1 cellular context compared by ENCODE assay signal in the genomic region with DNA sequence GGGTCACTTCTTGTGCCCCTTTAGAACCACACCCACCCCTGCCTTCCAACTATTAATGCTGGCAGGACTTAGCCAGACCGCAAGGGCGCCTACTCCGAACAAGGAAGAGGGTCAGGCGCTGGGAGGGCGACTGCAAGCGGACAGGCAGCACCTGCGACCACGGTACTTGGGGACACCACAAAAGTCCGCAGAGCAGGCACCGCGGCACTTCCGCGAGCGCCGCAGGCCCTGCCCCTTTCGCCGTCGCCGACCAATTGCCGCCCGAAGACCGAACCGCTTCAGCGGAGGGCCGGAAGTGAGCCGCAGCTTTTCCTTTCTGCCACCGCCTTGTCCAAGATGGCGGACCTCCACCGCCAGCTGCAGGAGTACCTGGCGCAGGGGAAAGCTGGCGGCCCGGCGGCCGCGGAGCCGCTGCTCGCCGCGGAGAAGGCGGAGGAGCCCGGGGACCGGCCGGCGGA.
TF ChIP-seq lines count a peak whose summit lies in the region.

A gene with protein sequence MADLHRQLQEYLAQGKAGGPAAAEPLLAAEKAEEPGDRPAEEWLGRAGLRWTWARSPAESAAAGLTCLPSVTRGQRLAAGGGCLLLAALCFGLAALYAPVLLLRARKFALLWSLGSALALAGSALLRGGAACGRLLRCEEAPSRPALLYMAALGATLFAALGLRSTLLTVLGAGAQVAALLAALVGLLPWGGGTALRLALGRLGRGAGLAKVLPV (plus strand): TSS at position 305 of the 458 bp plus-strand sequence. CDS start 32 bp downstream, at position 337.

TF ChIP-seq in HepG2, 621 proteins besides CTCF, POLR2A, EP300 and RAD21 (continued from another document and continues in another):
- TF ChIP-seq TP53 (CRISPR knock-in tag; conservative IDR thresholded peaks at IDR 0.05) (peak; percentile 74; the same call in 1 of the 2 replicates), ZNF225 (CRISPR knock-in tag; IDR thresholded peaks at IDR 0.05) (no peak; the same call in 1 of the 2 replicates), ZZZ3 (CRISPR knock-in tag; IDR thresholded peaks at IDR 0.05; ENCODE audit: borderline replicate concordance) (no peak; the same call in 1 of the 2 replicates), NRL (CRISPR knock-in tag; IDR thresholded peaks at IDR 0.05; ENCODE audit: borderline replicate concordance) (peak; percentile 76; the same call in 1 of the 2 replicates), ZNF788 (CRISPR knock-in tag; IDR thresholded peaks at IDR 0.05; ENCODE audit: borderline replicate concordance) (peak; percentile 85; the same call in 1 of the 2 replicates), SP5 (CRISPR knock-in tag; IDR thresholded peaks at IDR 0.05; ENCODE audit: borderline replicate concordance, low read depth) (no peak), ZSCAN30 (CRISPR knock-in tag; IDR thresholded peaks at IDR 0.05) (no peak), PCBP2 (optimal IDR thresholded peaks at IDR 0.05; ENCODE audit: low read depth, low read length, poor library complexity, severe bottlenecking) (no peak), CCAR2 (optimal IDR thresholded peaks at IDR 0.05; ENCODE audit: low read depth, low read length) (no peak), ZNF367 (CRISPR knock-in tag; IDR thresholded peaks at IDR 0.05; ENCODE audit: borderline replicate concordance) (peak; percentile 77; the same call in 1 of the 2 replicates), PLRG1 (conservative IDR thresholded peaks at IDR 0.05) (no peak), SAFB2 (CRISPR knock-in tag; IDR thresholded peaks at IDR 0.05; ENCODE audit: borderline replicate concordance, low read depth) (0 out of 2 replicates have a peak, but pooled peaks have one; percentile 2), MBNL3 (CRISPR knock-in tag; conservative IDR thresholded peaks at IDR 0.05) (no peak), ZNF776 (CRISPR knock-in tag; IDR thresholded peaks at IDR 0.05) (no peak), SMAD3 (CRISPR knock-in tag; IDR thresholded peaks at IDR 0.05) (peak; percentile 54; the same call in 1 of the 2 replicates), ZNF10 (CRISPR knock-in tag; IDR thresholded peaks at IDR 0.05; ENCODE audit: borderline replicate concordance, low read depth) (no peak), MEIS2 (CRISPR knock-in tag; IDR thresholded peaks at IDR 0.05) (peak; percentile 67), ZNF263 (CRISPR knock-in tag; IDR thresholded peaks at IDR 0.05) (no peak; the same call in 1 of the 2 replicates), PAX8 (CRISPR knock-in tag; IDR thresholded peaks at IDR 0.05; ENCODE audit: borderline replicate concordance) (peak; percentile 83; the same call in 1 of the 2 replicates), NFE2L2 (IDR thresholded peaks at IDR 0.05; ENCODE audit: low read length) (no peak), AGO1 (IDR thresholded peaks at IDR 0.05; ENCODE audit: low read depth, low read length, poor library complexity, severe bottlenecking) (peak; percentile 44), RELA (CRISPR knock-in tag; IDR thresholded peaks at IDR 0.05) (peak; percentile 45; the same call in 1 of the 2 replicates), MED1 (CRISPR knock-in tag; IDR thresholded peaks at IDR 0.05) (peak; percentile 70), ZNF530 (CRISPR knock-in tag; IDR thresholded peaks at IDR 0.05; ENCODE audit: low read depth) (no peak), PHF20 (CRISPR knock-in tag; IDR thresholded peaks at IDR 0.05) (peak; percentile 88)
- TF ChIP-seq, protein P1, sequence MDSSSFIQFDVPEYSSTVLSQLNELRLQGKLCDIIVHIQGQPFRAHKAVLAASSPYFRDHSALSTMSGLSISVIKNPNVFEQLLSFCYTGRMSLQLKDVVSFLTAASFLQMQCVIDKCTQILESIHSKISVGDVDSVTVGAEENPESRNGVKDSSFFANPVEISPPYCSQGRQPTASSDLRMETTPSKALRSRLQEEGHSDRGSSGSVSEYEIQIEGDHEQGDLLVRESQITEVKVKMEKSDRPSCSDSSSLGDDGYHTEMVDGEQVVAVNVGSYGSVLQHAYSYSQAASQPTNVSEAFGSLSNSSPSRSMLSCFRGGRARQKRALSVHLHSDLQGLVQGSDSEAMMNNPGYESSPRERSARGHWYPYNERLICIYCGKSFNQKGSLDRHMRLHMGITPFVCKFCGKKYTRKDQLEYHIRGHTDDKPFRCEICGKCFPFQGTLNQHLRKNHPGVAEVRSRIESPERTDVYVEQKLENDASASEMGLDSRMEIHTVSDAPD (CRISPR knock-in tag; IDR thresholded peaks at IDR 0.05) = 0 out of 2 replicates have a peak, but pooled peaks have one; percentile 56
- TF ChIP-seq, protein P2, sequence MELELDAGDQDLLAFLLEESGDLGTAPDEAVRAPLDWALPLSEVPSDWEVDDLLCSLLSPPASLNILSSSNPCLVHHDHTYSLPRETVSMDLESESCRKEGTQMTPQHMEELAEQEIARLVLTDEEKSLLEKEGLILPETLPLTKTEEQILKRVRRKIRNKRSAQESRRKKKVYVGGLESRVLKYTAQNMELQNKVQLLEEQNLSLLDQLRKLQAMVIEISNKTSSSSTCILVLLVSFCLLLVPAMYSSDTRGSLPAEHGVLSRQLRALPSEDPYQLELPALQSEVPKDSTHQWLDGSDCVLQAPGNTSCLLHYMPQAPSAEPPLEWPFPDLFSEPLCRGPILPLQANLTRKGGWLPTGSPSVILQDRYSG (CRISPR knock-in tag; IDR thresholded peaks at IDR 0.05) = no peak
- TF ChIP-seq, protein P3, sequence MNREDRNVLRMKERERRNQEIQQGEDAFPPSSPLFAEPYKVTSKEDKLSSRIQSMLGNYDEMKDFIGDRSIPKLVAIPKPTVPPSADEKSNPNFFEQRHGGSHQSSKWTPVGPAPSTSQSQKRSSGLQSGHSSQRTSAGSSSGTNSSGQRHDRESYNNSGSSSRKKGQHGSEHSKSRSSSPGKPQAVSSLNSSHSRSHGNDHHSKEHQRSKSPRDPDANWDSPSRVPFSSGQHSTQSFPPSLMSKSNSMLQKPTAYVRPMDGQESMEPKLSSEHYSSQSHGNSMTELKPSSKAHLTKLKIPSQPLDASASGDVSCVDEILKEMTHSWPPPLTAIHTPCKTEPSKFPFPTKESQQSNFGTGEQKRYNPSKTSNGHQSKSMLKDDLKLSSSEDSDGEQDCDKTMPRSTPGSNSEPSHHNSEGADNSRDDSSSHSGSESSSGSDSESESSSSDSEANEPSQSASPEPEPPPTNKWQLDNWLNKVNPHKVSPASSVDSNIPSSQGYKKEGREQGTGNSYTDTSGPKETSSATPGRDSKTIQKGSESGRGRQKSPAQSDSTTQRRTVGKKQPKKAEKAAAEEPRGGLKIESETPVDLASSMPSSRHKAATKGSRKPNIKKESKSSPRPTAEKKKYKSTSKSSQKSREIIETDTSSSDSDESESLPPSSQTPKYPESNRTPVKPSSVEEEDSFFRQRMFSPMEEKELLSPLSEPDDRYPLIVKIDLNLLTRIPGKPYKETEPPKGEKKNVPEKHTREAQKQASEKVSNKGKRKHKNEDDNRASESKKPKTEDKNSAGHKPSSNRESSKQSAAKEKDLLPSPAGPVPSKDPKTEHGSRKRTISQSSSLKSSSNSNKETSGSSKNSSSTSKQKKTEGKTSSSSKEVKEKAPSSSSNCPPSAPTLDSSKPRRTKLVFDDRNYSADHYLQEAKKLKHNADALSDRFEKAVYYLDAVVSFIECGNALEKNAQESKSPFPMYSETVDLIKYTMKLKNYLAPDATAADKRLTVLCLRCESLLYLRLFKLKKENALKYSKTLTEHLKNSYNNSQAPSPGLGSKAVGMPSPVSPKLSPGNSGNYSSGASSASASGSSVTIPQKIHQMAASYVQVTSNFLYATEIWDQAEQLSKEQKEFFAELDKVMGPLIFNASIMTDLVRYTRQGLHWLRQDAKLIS (CRISPR knock-in tag; IDR thresholded peaks at IDR 0.05) = peak; percentile 69; the same call in 1 of the 2 replicates
- TF ChIP-seq, protein P4, sequence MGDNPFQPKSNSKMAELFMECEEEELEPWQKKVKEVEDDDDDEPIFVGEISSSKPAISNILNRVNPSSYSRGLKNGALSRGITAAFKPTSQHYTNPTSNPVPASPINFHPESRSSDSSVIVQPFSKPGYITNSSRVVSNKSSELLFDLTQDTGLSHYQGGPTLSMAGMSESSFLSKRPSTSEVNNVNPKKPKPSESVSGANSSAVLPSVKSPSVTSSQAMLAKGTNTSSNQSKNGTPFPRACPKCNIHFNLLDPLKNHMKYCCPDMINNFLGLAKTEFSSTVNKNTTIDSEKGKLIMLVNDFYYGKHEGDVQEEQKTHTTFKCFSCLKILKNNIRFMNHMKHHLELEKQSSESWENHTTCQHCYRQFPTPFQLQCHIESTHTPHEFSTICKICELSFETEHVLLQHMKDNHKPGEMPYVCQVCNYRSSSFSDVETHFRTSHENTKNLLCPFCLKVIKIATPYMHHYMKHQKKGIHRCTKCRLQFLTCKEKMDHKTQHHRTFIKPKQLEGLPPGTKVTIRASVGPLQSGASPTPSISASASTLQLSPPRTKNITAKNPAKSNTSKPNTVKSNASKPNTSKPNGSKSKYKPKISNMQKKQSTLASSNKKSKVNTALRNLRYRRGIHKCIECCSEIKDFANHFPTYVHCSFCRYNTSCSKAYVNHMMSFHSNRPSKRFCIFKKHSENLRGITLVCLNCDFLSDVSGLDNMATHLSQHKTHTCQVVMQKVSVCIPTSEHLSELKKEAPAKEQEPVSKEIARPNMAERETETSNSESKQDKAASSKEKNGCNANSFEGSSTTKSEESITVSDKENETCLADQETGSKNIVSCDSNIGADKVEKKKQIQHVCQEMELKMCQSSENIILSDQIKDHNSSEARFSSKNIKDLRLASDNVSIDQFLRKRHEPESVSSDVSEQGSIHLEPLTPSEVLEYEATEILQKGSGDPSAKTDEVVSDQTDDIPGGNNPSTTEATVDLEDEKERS (CRISPR knock-in tag; IDR thresholded peaks at IDR 0.05) = no peak
- TF ChIP-seq, protein P5, sequence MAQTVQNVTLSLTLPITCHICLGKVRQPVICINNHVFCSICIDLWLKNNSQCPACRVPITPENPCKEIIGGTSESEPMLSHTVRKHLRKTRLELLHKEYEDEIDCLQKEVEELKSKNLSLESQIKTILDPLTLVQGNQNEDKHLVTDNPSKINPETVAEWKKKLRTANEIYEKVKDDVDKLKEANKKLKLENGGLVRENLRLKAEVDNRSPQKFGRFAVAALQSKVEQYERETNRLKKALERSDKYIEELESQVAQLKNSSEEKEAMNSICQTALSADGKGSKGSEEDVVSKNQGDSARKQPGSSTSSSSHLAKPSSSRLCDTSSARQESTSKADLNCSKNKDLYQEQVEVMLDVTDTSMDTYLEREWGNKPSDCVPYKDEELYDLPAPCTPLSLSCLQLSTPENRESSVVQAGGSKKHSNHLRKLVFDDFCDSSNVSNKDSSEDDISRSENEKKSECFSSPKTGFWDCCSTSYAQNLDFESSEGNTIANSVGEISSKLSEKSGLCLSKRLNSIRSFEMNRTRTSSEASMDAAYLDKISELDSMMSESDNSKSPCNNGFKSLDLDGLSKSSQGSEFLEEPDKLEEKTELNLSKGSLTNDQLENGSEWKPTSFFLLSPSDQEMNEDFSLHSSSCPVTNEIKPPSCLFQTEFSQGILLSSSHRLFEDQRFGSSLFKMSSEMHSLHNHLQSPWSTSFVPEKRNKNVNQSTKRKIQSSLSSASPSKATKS (CRISPR knock-in tag; IDR thresholded peaks at IDR 0.05) = no peak
- TF ChIP-seq, protein P6, sequence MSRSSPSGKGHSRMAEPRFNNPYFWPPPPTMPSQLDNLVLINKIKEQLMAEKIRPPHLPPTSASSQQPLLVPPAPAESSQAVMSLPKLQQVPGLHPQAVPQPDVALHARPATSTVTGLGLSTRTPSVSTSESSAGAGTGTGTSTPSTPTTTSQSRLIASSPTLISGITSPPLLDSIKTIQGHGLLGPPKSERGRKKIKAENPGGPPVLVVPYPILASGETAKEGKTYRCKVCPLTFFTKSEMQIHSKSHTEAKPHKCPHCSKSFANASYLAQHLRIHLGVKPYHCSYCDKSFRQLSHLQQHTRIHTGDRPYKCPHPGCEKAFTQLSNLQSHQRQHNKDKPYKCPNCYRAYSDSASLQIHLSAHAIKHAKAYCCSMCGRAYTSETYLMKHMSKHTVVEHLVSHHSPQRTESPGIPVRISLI (CRISPR knock-in tag; IDR thresholded peaks at IDR 0.05; ENCODE audit: borderline replicate concordance) = 0 out of 2 replicates have a peak, but pooled peaks have one; percentile 35
- TF ChIP-seq, protein P7, sequence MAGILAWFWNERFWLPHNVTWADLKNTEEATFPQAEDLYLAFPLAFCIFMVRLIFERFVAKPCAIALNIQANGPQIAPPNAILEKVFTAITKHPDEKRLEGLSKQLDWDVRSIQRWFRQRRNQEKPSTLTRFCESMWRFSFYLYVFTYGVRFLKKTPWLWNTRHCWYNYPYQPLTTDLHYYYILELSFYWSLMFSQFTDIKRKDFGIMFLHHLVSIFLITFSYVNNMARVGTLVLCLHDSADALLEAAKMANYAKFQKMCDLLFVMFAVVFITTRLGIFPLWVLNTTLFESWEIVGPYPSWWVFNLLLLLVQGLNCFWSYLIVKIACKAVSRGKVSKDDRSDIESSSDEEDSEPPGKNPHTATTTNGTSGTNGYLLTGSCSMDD (CRISPR knock-in tag; IDR thresholded peaks at IDR 0.05) = no peak
- TF ChIP-seq, protein P8, sequence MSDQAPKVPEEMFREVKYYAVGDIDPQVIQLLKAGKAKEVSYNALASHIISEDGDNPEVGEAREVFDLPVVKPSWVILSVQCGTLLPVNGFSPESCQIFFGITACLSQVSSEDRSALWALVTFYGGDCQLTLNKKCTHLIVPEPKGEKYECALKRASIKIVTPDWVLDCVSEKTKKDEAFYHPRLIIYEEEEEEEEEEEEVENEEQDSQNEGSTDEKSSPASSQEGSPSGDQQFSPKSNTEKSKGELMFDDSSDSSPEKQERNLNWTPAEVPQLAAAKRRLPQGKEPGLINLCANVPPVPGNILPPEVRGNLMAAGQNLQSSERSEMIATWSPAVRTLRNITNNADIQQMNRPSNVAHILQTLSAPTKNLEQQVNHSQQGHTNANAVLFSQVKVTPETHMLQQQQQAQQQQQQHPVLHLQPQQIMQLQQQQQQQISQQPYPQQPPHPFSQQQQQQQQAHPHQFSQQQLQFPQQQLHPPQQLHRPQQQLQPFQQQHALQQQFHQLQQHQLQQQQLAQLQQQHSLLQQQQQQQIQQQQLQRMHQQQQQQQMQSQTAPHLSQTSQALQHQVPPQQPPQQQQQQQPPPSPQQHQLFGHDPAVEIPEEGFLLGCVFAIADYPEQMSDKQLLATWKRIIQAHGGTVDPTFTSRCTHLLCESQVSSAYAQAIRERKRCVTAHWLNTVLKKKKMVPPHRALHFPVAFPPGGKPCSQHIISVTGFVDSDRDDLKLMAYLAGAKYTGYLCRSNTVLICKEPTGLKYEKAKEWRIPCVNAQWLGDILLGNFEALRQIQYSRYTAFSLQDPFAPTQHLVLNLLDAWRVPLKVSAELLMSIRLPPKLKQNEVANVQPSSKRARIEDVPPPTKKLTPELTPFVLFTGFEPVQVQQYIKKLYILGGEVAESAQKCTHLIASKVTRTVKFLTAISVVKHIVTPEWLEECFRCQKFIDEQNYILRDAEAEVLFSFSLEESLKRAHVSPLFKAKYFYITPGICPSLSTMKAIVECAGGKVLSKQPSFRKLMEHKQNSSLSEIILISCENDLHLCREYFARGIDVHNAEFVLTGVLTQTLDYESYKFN (CRISPR knock-in tag; conservative IDR thresholded peaks at IDR 0.05) = 0 out of 2 replicates have a peak, but pooled peaks have one; percentile 29
